20 cellular contexts compared by ENCODE assay signal in genomic region chr20:63891061-63892002, GRCh38. TPM values are rescaled to one million over a fixed set of nuclear protein-coding genes. Genes with fewer than 3 reads are reported as not detected.
A peak's percentile ranks its signal among the peaks of the same experiment; 100 is the strongest.
DNase-seq lines count a peak whose midpoint lies in the region; ATAC-seq, FAIRE-seq and TF ChIP-seq lines count a peak whose summit lies in the region.
"Had no signal": no experiment of that assay in that cellular context is flagged by ENCODE, and none has a peak within 500 bp of the region (broad histone marks: within the 10 kb centered on the region; RNA-seq: fewer than 3 reads in every experiment).

No MANE protein-coding gene starts in this region.

- no peak overlapping the region for H3K9ac ChIP-seq in endothelial cell of umbilical vein (replicated peaks; ENCODE audit: extremely low read depth, insufficient read depth, low read length)

- CTCF ChIA-PET in endothelial cell of umbilical vein (lab: Charles Lee): interaction anchor here (1.1 kb wide), 1 partner anchor 82 kb away, joined by 5 read pairs; no protein-coding TSS in a partner anchor

- TF ChIP-seq CTCF in Peyer's patch (IDR thresholded peaks at IDR 0.05): peak in 3 of 6 experiments; percentile 36 to 52 (median 42)
- no peak for TF ChIP-seq CTCF in endothelial cell of umbilical vein (IDR thresholded peaks at IDR 0.05; ENCODE audit: extremely low read depth in 1 of 2, insufficient read depth in 1 of 2, low read depth in 1 of 2, low read length in 2 of 2)
- no peak for TF ChIP-seq CTCF in thyroid gland (IDR thresholded peaks at IDR 0.05)
- no peak for TF ChIP-seq CTCF in testis (IDR thresholded peaks at IDR 0.05)

- WGBS in thyroid gland, 2 donors: 80 to 81% methylated on average over 25 to 27 of the region's 29 CpGs
- 89 to 90% methylated on average over 27 to 29 of the region's 29 CpGs for WGBS in testis, 2 donors

- peak; percentile 44 to 47 for TF ChIP-seq POLR2A in Peyer's patch (IDR thresholded peaks at IDR 0.05)
- no peak for TF ChIP-seq POLR2A in endothelial cell of umbilical vein (IDR thresholded peaks at IDR 0.05; ENCODE audit: low read depth, low read length)
- no peak for TF ChIP-seq POLR2A in thyroid gland (IDR thresholded peaks at IDR 0.05)
- TF ChIP-seq POLR2A in testis (IDR thresholded peaks at IDR 0.05): no peak

- no peak overlapping the region for H3K4me2 ChIP-seq in endothelial cell of umbilical vein (ENCODE audit: insufficient read depth, low read length)

- DNase-seq in H7 (peak; percentile 72), Peyer's patch (peak in 2 of 3 donors; percentile 83 to 85), endothelial cell of umbilical vein (ENCODE audit: low read depth, low spot score) (no peak), thyroid gland (peak; percentile 48 to 55), testis (no peak), HTR-8/SVneo (ENCODE audit: insufficient read length, low spot score) (no peak)
- DNase-seq: adrenal gland; heart left ventricle; NCI-H1092; NCI-H69; stimulated activated CD4-positive, alpha-beta T cell treated with anti-CD3 and anti-CD28 coated beads, Interleukin-4, amount 100 ng/mL, for 1 hour had no signal

- H4K20me1 ChIP-seq in endothelial cell of umbilical vein (replicated peaks; ENCODE audit: control insufficient read depth, extremely low read depth, insufficient read depth, low read length): no peaks in the 10 kb centered on the region

- BruUV-seq in endothelial cell of umbilical vein (replicated peaks; lab: Mats Ljungman, UMichigan): TSS peak; percentile 10

- no peaks in the 10 kb centered on the region for H3K9me1 ChIP-seq in endothelial cell of umbilical vein (replicated peaks; ENCODE audit: control insufficient read depth, extremely low read depth, insufficient read depth, low read length)

- no peak for ATAC-seq in HG02610 (IDR thresholded peaks at IDR 0.05; ENCODE audit: unreplicated experiment)
- ATAC-seq: activated CD4-positive, CD25-positive, alpha-beta regulatory T cell treated with anti-CD3 and anti-CD28 coated beads, Interleukin-2, amount 50 U/mL, for 24 hours; heart left ventricle had no signal

- intact Hi-C loops in endothelial cell of umbilical vein (cut with micrococcal nuclease): loop anchor here (10.0 kb wide), 1 partner anchor 163 kb away; no protein-coding TSS in a partner anchor
- intact Hi-C loops in thyroid gland (cut with DNase I): no loop called here
- intact Hi-C loops in testis (cut with DNase I; ENCODE audit: low total_unique reads): no loop called here

- H3K36me3 ChIP-seq in H7 (replicated peaks; ENCODE audit: control insufficient read depth, insufficient read depth, low read length) (peaks cover 5% of the 10 kb centered on the region), Peyer's patch (peaks cover 0 to 46% (median 0%) of the 10 kb centered on the region in 3 donors), endothelial cell of umbilical vein (ENCODE audit: control insufficient read depth in 2 of 2, extremely low read depth in 1 of 2, insufficient read depth in 2 of 2, low read length in 2 of 2) (peaks cover 13 to 44% of the 10 kb centered on the region in 2 experiments), thyroid gland (peaks cover 19 to 42% of the 10 kb centered on the region in 2 donors), testis (ENCODE audit: low read depth, missing control alignments) (no peaks in the 10 kb centered on the region)

- H3K27ac ChIP-seq in Peyer's patch: peak overlapping the region in 3 of 4 donors; percentile 71 to 96 (median 85)
- H3K27ac ChIP-seq in endothelial cell of umbilical vein (ENCODE audit: insufficient read depth, low read depth, low read length): no peak overlapping the region
- peak overlapping the region in 2 of 3 donors; percentile 25 to 35 for H3K27ac ChIP-seq in thyroid gland
- H3K27ac ChIP-seq in testis: no peak overlapping the region
- H3K27ac ChIP-seq: adrenal gland, cardiac muscle cell, heart left ventricle, SJSA1 had no signal

- H2AFZ ChIP-seq in endothelial cell of umbilical vein (ENCODE audit: low read depth, low read length): no peak overlapping the region

- H3K9me3 ChIP-seq in Peyer's patch (no peaks in the 10 kb centered on the region), endothelial cell of umbilical vein (replicated peaks; ENCODE audit: control insufficient read depth, insufficient read depth, low read length) (no peaks in the 10 kb centered on the region), thyroid gland (no peaks in the 10 kb centered on the region), testis (no peaks in the 10 kb centered on the region)
- H3K9me3 ChIP-seq: adrenal gland, heart left ventricle, SJSA1 had no signal

- dilution Hi-C loops in endothelial cell of umbilical vein (cut with MboI; ENCODE audit: extremely low pct_ligation_motif_present, low sequenced_read_pairs): no loop called here

- H3K27me3 ChIP-seq in H7 (ENCODE audit: control insufficient read depth, insufficient read depth, low read length): no peaks in the 10 kb centered on the region
- H3K27me3 ChIP-seq in Peyer's patch: no peaks in the 10 kb centered on the region
- no peaks in the 10 kb centered on the region for H3K27me3 ChIP-seq in endothelial cell of umbilical vein (ENCODE audit: control insufficient read depth in 2 of 2, insufficient read depth in 2 of 2, low read length in 2 of 2)
- no peaks in the 10 kb centered on the region for H3K27me3 ChIP-seq in thyroid gland
- H3K27me3 ChIP-seq in testis: no peaks in the 10 kb centered on the region
- H3K27me3 ChIP-seq: adrenal gland, cardiac muscle cell, heart left ventricle, SJSA1 had no signal

- H3K4me1 ChIP-seq in Peyer's patch (peaks cover 2 to 44% (median 6%) of the 10 kb centered on the region in 4 donors), endothelial cell of umbilical vein (ENCODE audit: control insufficient read depth, extremely low read depth, insufficient read depth, low read length) (peaks cover 7% of the 10 kb centered on the region), thyroid gland (peaks cover 12 to 22% of the 10 kb centered on the region in 2 donors), testis (peaks cover 21% of the 10 kb centered on the region)

- peaks cover 14% of the 10 kb centered on the region for H3K79me2 ChIP-seq in endothelial cell of umbilical vein (ENCODE audit: control insufficient read depth, insufficient read depth, low read length)

- H3K4me3 ChIP-seq in H7 (ENCODE audit: insufficient read depth, low read depth, low read length) (no peak overlapping the region), Peyer's patch (peak overlapping the region in 1 of 4 donors; percentile 10), endothelial cell of umbilical vein (replicated peaks in 1 of 3; ENCODE audit: insufficient read depth in 1 of 3, low read depth in 1 of 3, low read length in 3 of 3) (no peak overlapping the region), thyroid gland (replicated peaks in 1 of 3) (no peak overlapping the region), testis (no peak overlapping the region)
- H3K4me3 ChIP-seq: adrenal gland, cardiac muscle cell, heart left ventricle, lung, SJSA1, skin epidermis had no signal

- POLR2A ChIA-PET in endothelial cell of umbilical vein (lab: Charles Lee): interaction anchor here (0.7 kb wide), 1 partner anchor 909 kb away, joined by 10 read pairs; no protein-coding TSS in a partner anchor

- FAIRE-seq in endothelial cell of umbilical vein (lab: Jason Lieb, UNC): no peak
- no peak for FAIRE-seq in HTR-8/SVneo (lab: Jason Lieb, UNC)

TF ChIP-seq in endothelial cell of umbilical vein, 7 proteins besides CTCF, POLR2A, EP300 and RAD21 (continues in another document):
- no peak for TF ChIP-seq MYC (IDR thresholded peaks at IDR 0.05; ENCODE audit: low read depth, low read length)

RNA-seq across cellular contexts. Expression of gene DNAJC5, which starts 3.6 kb away (rescaled TPM):
- 29.2 and 30.8 TPM in 2 replicates for total RNA-seq in H7 (2014; rRNA removed; shearing (Covaris generic))
- total RNA-seq in Peyer's patch: 100 to 1,000 TPM in 3 of 4 donors, 10 to 100 TPM in 1; 41.3 to 137 (median 113) TPM
- total RNA-seq in endothelial cell of umbilical vein: 58.7 and 60.3 TPM in 2 replicates
- polyA plus RNA-seq in endothelial cell of umbilical vein: 40.1 and 44.7 TPM in 2 replicates
- 33.6 and 38.3 TPM in 2 replicates for polyA plus RNA-seq in endothelial cell of umbilical vein (2011; cell fraction: cytosol; rRNA removed)
- polyA plus RNA-seq in endothelial cell of umbilical vein (2011; cell fraction: nucleus; rRNA removed): 37.7 and 41.4 TPM in 2 replicates
- polyA plus RNA-seq in endothelial cell of umbilical vein (2012): 52.7 and 55.3 TPM in 2 replicates
- polyA minus RNA-seq in endothelial cell of umbilical vein: 66.9 and 75.0 TPM in 2 replicates
- 27.5 TPM for polyA minus RNA-seq in endothelial cell of umbilical vein (2011; cell fraction: cytosol; rRNA and poly(A)+ RNA removed)
- polyA minus RNA-seq in endothelial cell of umbilical vein (2011; cell fraction: nucleus; rRNA and poly(A)+ RNA removed): 22.1 and 24.6 TPM in 2 replicates
- total RNA-seq in thyroid gland: 10 to 100 TPM; 38.4 to 87.4 (median 75.1) TPM
- 10 to 100 TPM; 58.2 to 64.8 TPM for total RNA-seq in testis
- polyA plus RNA-seq in testis (ENCODE audit: insufficient read depth, low read depth, low replicate concordance): 35.6 TPM

RNA-seq across cellular contexts. Expression of gene TPD52L2, which starts 26.3 kb away (rescaled TPM):
- total RNA-seq in H7 (2014; rRNA removed; shearing (Covaris generic)): 76.0 and 79.3 TPM in 2 replicates
- total RNA-seq in Peyer's patch (10 to 100 TPM; 59.4 to 78.7 (median 65.1) TPM), endothelial cell of umbilical vein (114 and 123 TPM in 2 replicates), thyroid gland (10 to 100 TPM; 69.4 to 93.3 (median 89.6) TPM), testis (100 to 1,000 TPM; 100 to 132 TPM)
- polyA plus RNA-seq in endothelial cell of umbilical vein (142 and 151 TPM in 2 replicates), testis (ENCODE audit: insufficient read depth, low read depth, low replicate concordance) (89.9 TPM)
- polyA plus RNA-seq in endothelial cell of umbilical vein (2011; cell fraction: cytosol; rRNA removed): 153 and 166 TPM in 2 replicates
- polyA plus RNA-seq in endothelial cell of umbilical vein (2011; cell fraction: nucleus; rRNA removed): 111 and 114 TPM in 2 replicates
- polyA plus RNA-seq in endothelial cell of umbilical vein (2012): 140 and 153 TPM in 2 replicates
- polyA minus RNA-seq in endothelial cell of umbilical vein: 102 and 111 TPM in 2 replicates
- polyA minus RNA-seq in endothelial cell of umbilical vein (2011; cell fraction: cytosol; rRNA and poly(A)+ RNA removed): 112 TPM
- 33.5 and 36.6 TPM in 2 replicates for polyA minus RNA-seq in endothelial cell of umbilical vein (2011; cell fraction: nucleus; rRNA and poly(A)+ RNA removed)

RNA-seq across cellular contexts. Expression of gene ABHD16B, which starts 30.0 kb away (rescaled TPM):
- not detected in 2 replicates for total RNA-seq in H7 (2014; rRNA removed; shearing (Covaris generic))
- not detected for total RNA-seq in Peyer's patch
- not detected in 2 replicates for total RNA-seq in endothelial cell of umbilical vein
- not detected in 2 replicates for polyA plus RNA-seq in endothelial cell of umbilical vein
- not detected in 2 replicates for polyA plus RNA-seq in endothelial cell of umbilical vein (2011; cell fraction: cytosol; rRNA removed)
- not detected in 2 replicates for polyA plus RNA-seq in endothelial cell of umbilical vein (2011; cell fraction: nucleus; rRNA removed)
- not detected in 2 replicates for polyA plus RNA-seq in endothelial cell of umbilical vein (2012)
- polyA minus RNA-seq in endothelial cell of umbilical vein: not detected in 2 replicates
- polyA minus RNA-seq in endothelial cell of umbilical vein (2011; cell fraction: cytosol; rRNA and poly(A)+ RNA removed): not detected
- not detected in 2 replicates for polyA minus RNA-seq in endothelial cell of umbilical vein (2011; cell fraction: nucleus; rRNA and poly(A)+ RNA removed)
- not detected for total RNA-seq in thyroid gland
- total RNA-seq in testis: 10 to 100 TPM; 13.8 to 20.9 TPM
- polyA plus RNA-seq in testis (ENCODE audit: insufficient read depth, low read depth, low replicate concordance): 10.8 TPM
- total RNA-seq: adrenal gland; cardiac muscle cell; heart left ventricle; lung; myocyte; posterior vena cava; SJSA1; T-helper 2 cell treated with Interferon-gamma antibody and Interleukin-4, amounts not matched to agents 100 ng/mL and 5 ng/mL, for 36 hours had no signal

Comparison
In these comparisons a context has a peak if more than half of its experiments do, and no peak if none do; other contexts are left out.
1. DNase-seq: peak in H7 (single experiment), Peyer's patch (2 of 3) and thyroid gland (2 of 2); none in endothelial cell of umbilical vein (single experiment), testis (single experiment) and HTR-8/SVneo (single experiment).
2. H3K27ac ChIP-seq: peak in Peyer's patch (3 of 4) and thyroid gland (2 of 3); none in endothelial cell of umbilical vein (single experiment) and testis (0 of 2).
3. POLR2A ChIP-seq: peak in Peyer's patch (2 of 2); none in endothelial cell of umbilical vein (single experiment), thyroid gland (0 of 2) and testis (single experiment).
4. RNA of gene ABHD16B, which starts 30.0 kb away (total RNA-seq): 13.8 to 20.9 TPM in testis; not detected in H7, not detected in Peyer's patch, not detected in endothelial cell of umbilical vein and not detected in thyroid gland; every median in the first group is over 10 times any median in the second.